ENCODE assay signal across 38 cellular contexts in the genomic region with DNA sequence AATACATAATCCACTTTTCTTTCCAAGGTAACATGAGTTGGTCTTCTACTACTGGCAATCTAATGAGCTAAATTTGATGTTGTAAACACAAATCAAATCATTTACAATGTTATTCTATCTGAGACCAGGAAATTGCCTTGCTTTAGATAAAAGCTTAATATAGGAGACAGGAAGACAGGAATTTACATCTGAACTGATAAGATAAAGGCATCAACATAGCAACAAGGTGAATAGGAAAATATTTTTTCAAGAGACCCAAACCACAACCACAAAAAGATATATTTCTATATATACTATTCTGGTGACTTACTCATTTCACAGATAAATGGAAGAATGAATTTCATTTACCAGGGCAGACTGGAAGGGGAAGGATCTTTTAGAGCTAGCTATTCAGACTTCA. TPM values are rescaled to one million over a fixed set of nuclear protein-coding genes. Genes with fewer than 3 reads are reported as not detected.
"Had no signal": no experiment of that assay in that cellular context is flagged by ENCODE, and none has a peak within 500 bp of the region (broad histone marks: within the 10 kb centered on the region; RNA-seq: fewer than 3 reads in every experiment).

No MANE protein-coding gene starts in this region.

- H3K27ac ChIP-seq: ascending aorta, cardiac muscle cell, VCaP had no signal

- H3K27ac Mint-ChIP-seq: activated B cell treated with CpG ODN at 0.5 μM for 24 hours; activated CD4-positive, alpha-beta memory T cell treated with anti-CD3 and anti-CD28 coated beads for 36 hours; activated CD4-positive, alpha-beta T cell treated with anti-CD3 and anti-CD28 coated beads, Interleukin-2, amount 10 ng/mL, durations not matched to agents 24 days and 14 days; activated CD8-positive, alpha-beta memory T cell treated with anti-CD3 and anti-CD28 coated beads, Interleukin-2, amount 10 ng/mL, durations not matched to agents 7 days and 5 days; activated CD8-positive, alpha-beta T cell treated with anti-CD3 and anti-CD28 coated beads for 36 hours; activated naive CD4-positive, alpha-beta T cell treated with anti-CD3 and anti-CD28 coated beads, Interleukin-2, amount 10 ng/mL, durations not matched to agents 7 days and 5 days; activated naive CD4-positive, alpha-beta T cell treated with anti-CD3 and anti-CD28 coated beads, Interleukin-2, amount 50 U/mL, for 24 hours; activated naive CD8-positive, alpha-beta T cell; activated naive CD8-positive, alpha-beta T cell treated with anti-CD3 and anti-CD28 coated beads, Interleukin-2, amount 10 ng/mL, durations not matched to agents 7 days and 5 days; activated naive CD8-positive, alpha-beta T cell treated with anti-CD3 and anti-CD28 coated beads, Interleukin-2, amount 50 U/mL, for 24 hours; activated T-cell treated with anti-CD3 and anti-CD28 coated beads, Interleukin-2, amount 50 U/mL, for 24 hours; activated T-helper 2 cell treated with anti-CD3 and anti-CD28 coated beads, Interferon-gamma antibody, Interleukin-2, Interleukin-4, amounts not matched to agents 10 μg/mL and 5 μg/mL and 100 μg/mL, durations not matched to agents 14 hours and 24 hours and 36 hours; brain; T-helper 1 cell treated with Interleukin-12 subunit alpha and Interleukin-12 subunit beta and Interleukin-4 antibody, amounts not matched to agents 30 μg/mL and 1 μg/mL, for 36 hours; T-helper 2 cell treated with Interferon-gamma antibody and Interleukin-4, amounts not matched to agents 5 μg/mL and 100 μg/mL, for 36 hours had no signal

- H3K27me3 Mint-ChIP-seq: activated CD4-positive, alpha-beta memory T cell treated with anti-CD3 and anti-CD28 coated beads for 36 hours; activated CD4-positive, alpha-beta T cell treated with anti-CD3 and anti-CD28 coated beads, Interleukin-2, amount 10 ng/mL, durations not matched to agents 24 days and 14 days; activated naive CD4-positive, alpha-beta T cell treated with anti-CD3 and anti-CD28 coated beads, Interleukin-2, amount 10 ng/mL, durations not matched to agents 7 days and 5 days; activated naive CD8-positive, alpha-beta T cell treated with anti-CD3 and anti-CD28 coated beads, Interleukin-2, amount 50 U/mL, for 24 hours; activated T-cell treated with anti-CD3 and anti-CD28 coated beads, Interleukin-2, amount 50 U/mL, for 24 hours; central memory CD8-positive, alpha-beta T cell had no signal

- H3K36me3 Mint-ChIP-seq: activated CD4-positive, alpha-beta memory T cell treated with anti-CD3 and anti-CD28 coated beads for 36 hours; activated CD8-positive, alpha-beta memory T cell treated with anti-CD3 and anti-CD28 coated beads, Interleukin-2, amount 10 ng/mL, durations not matched to agents 7 days and 5 days; activated naive CD4-positive, alpha-beta T cell treated with anti-CD3 and anti-CD28 coated beads, Interleukin-2, amount 10 ng/mL, durations not matched to agents 7 days and 5 days; activated naive CD4-positive, alpha-beta T cell treated with anti-CD3 and anti-CD28 coated beads, Interleukin-2, amount 50 U/mL, for 24 hours; activated naive CD8-positive, alpha-beta T cell; activated naive CD8-positive, alpha-beta T cell treated with anti-CD3 and anti-CD28 coated beads, Interleukin-2, amount 10 ng/mL, durations not matched to agents 7 days and 5 days; brain had no signal

- H3K4me1 ChIP-seq: ascending aorta had no signal

- H3K4me3 Mint-ChIP-seq: activated B cell treated with CpG ODN at 0.5 μM for 24 hours; activated CD4-positive, alpha-beta memory T cell treated with anti-CD3 and anti-CD28 coated beads for 36 hours; activated CD4-positive, alpha-beta T cell treated with anti-CD3 and anti-CD28 coated beads, Interleukin-2, amount 10 ng/mL, durations not matched to agents 24 days and 14 days; activated CD8-positive, alpha-beta memory T cell treated with anti-CD3 and anti-CD28 coated beads, Interleukin-2, amount 10 ng/mL, durations not matched to agents 7 days and 5 days; activated CD8-positive, alpha-beta T cell treated with anti-CD3 and anti-CD28 coated beads for 36 hours; activated naive CD4-positive, alpha-beta T cell treated with anti-CD3 and anti-CD28 coated beads, Interleukin-2, amount 10 ng/mL, durations not matched to agents 7 days and 5 days; activated naive CD4-positive, alpha-beta T cell treated with anti-CD3 and anti-CD28 coated beads, Interleukin-2, amount 50 U/mL, for 24 hours; activated naive CD8-positive, alpha-beta T cell; activated naive CD8-positive, alpha-beta T cell treated with anti-CD3 and anti-CD28 coated beads, Interleukin-2, amount 10 ng/mL, durations not matched to agents 7 days and 5 days; activated naive CD8-positive, alpha-beta T cell treated with anti-CD3 and anti-CD28 coated beads, Interleukin-2, amount 50 U/mL, for 24 hours; activated T-cell treated with anti-CD3 and anti-CD28 coated beads, Interleukin-2, amount 50 U/mL, for 24 hours; brain; central memory CD8-positive, alpha-beta T cell; T-helper 1 cell treated with Interleukin-12 subunit alpha and Interleukin-12 subunit beta and Interleukin-4 antibody, amounts not matched to agents 30 μg/mL and 1 μg/mL, for 36 hours; T-helper 2 cell treated with Interferon-gamma antibody and Interleukin-4, amounts not matched to agents 5 μg/mL and 100 μg/mL, for 36 hours had no signal

- FAIRE-seq: bronchial epithelial cell, TTC549 had no signal

- H3K27me3 ChIP-seq: ascending aorta, cardiac muscle cell had no signal

- ATAC-seq: activated CD8-positive, alpha-beta memory T cell treated with anti-CD3 and anti-CD28 coated beads, Interleukin-2, amount 10 ng/mL, durations not matched to agents 7 days and 5 days; activated CD8-positive, alpha-beta T cell treated with anti-CD3 and anti-CD28 coated beads for 36 hours; activated naive CD8-positive, alpha-beta T cell treated with anti-CD3 and anti-CD28 coated beads, Interleukin-2, amount 50 U/mL, for 24 hours had no signal

- H3K4me3 ChIP-seq: ascending aorta, cardiac muscle cell had no signal

- H3K4me1 Mint-ChIP-seq: activated B cell treated with CpG ODN at 0.5 μM for 24 hours; activated CD4-positive, alpha-beta T cell treated with anti-CD3 and anti-CD28 coated beads, Interleukin-2, amount 10 ng/mL, durations not matched to agents 24 days and 14 days; activated CD8-positive, alpha-beta memory T cell treated with anti-CD3 and anti-CD28 coated beads, Interleukin-2, amount 10 ng/mL, durations not matched to agents 7 days and 5 days; activated naive CD4-positive, alpha-beta T cell treated with anti-CD3 and anti-CD28 coated beads, Interleukin-2, amount 10 ng/mL, durations not matched to agents 7 days and 5 days; activated naive CD4-positive, alpha-beta T cell treated with anti-CD3 and anti-CD28 coated beads, Interleukin-2, amount 50 U/mL, for 24 hours; activated naive CD8-positive, alpha-beta T cell treated with anti-CD3 and anti-CD28 coated beads, Interleukin-2, amount 10 ng/mL, durations not matched to agents 7 days and 5 days; activated naive CD8-positive, alpha-beta T cell treated with anti-CD3 and anti-CD28 coated beads, Interleukin-2, amount 50 U/mL, for 24 hours; central memory CD8-positive, alpha-beta T cell had no signal

- H3K9me3 ChIP-seq: ascending aorta had no signal

- H3K36me3 ChIP-seq: ascending aorta, cardiac muscle cell had no signal

- H3K9me3 Mint-ChIP-seq: activated B cell treated with CpG ODN at 0.5 μM for 24 hours; activated CD4-positive, alpha-beta memory T cell treated with anti-CD3 and anti-CD28 coated beads for 36 hours; activated CD4-positive, alpha-beta T cell treated with anti-CD3 and anti-CD28 coated beads, Interleukin-2, amount 10 ng/mL, durations not matched to agents 24 days and 14 days; activated CD8-positive, alpha-beta T cell treated with anti-CD3 and anti-CD28 coated beads for 36 hours; activated naive CD4-positive, alpha-beta T cell treated with anti-CD3 and anti-CD28 coated beads, Interleukin-2, amount 10 ng/mL, durations not matched to agents 7 days and 5 days; activated naive CD4-positive, alpha-beta T cell treated with anti-CD3 and anti-CD28 coated beads, Interleukin-2, amount 50 U/mL, for 24 hours; activated naive CD8-positive, alpha-beta T cell treated with anti-CD3 and anti-CD28 coated beads, Interleukin-2, amount 10 ng/mL, durations not matched to agents 7 days and 5 days; activated naive CD8-positive, alpha-beta T cell treated with anti-CD3 and anti-CD28 coated beads, Interleukin-2, amount 50 U/mL, for 24 hours; activated T-cell treated with anti-CD3 and anti-CD28 coated beads, Interleukin-2, amount 50 U/mL, for 24 hours; activated T-helper 2 cell treated with anti-CD3 and anti-CD28 coated beads, Interferon-gamma antibody, Interleukin-2, Interleukin-4, amounts not matched to agents 10 μg/mL and 5 μg/mL and 100 μg/mL, durations not matched to agents 14 hours and 24 hours and 36 hours; brain; T-helper 1 cell treated with Interleukin-12 subunit alpha and Interleukin-12 subunit beta and Interleukin-4 antibody, amounts not matched to agents 30 μg/mL and 1 μg/mL, for 36 hours; T-helper 2 cell treated with Interferon-gamma antibody and Interleukin-4, amounts not matched to agents 5 μg/mL and 100 μg/mL, for 36 hours had no signal

- DNase-seq: activated B cell treated with CpG ODN at 0.5 μM for 24 hours; activated CD4-positive, alpha-beta memory T cell treated with anti-CD3 and anti-CD28 coated beads for 36 hours; activated CD4-positive, alpha-beta T cell treated with anti-CD3 and anti-CD28 coated beads for 4 hours; activated CD4-positive, alpha-beta T cell treated with anti-CD3 and anti-CD28 coated beads, Interleukin-2, amount 10 ng/mL, durations not matched to agents 24 days and 14 days; activated CD4-positive, alpha-beta T cell treated with anti-CD3 and anti-CD28 coated beads, Interleukin-2, amount 50 U/mL, for 1 hour; activated CD4-positive, alpha-beta T cell treated with anti-CD3 and anti-CD28 coated beads, Interleukin-2, amount 50 U/mL, for 4 hours; activated CD4-positive, CD25-positive, alpha-beta regulatory T cell treated with anti-CD3 and anti-CD28 coated beads, Interleukin-2, amount 50 U/mL, for 72 hours; activated CD8-positive, alpha-beta memory T cell treated with anti-CD3 and anti-CD28 coated beads, Interleukin-2, amount 10 ng/mL, durations not matched to agents 7 days and 5 days; activated CD8-positive, alpha-beta memory T cell treated with anti-CD3 and anti-CD28 coated beads, Interleukin-2, amount 50 U/mL, for 48 hours; activated CD8-positive, alpha-beta T cell treated with anti-CD3 and anti-CD28 coated beads for 36 hours; activated effector memory CD4-positive, alpha-beta T cell treated with Interleukin-2 at 50 U/mL for 16 hours; activated gamma-delta T cell; activated naive CD4-positive, alpha-beta T cell treated with anti-CD3 and anti-CD28 coated beads, Interleukin-2, amount 10 ng/mL, durations not matched to agents 7 days and 5 days; activated naive CD4-positive, alpha-beta T cell treated with Interleukin-2 at 50 U/mL for 16 hours; activated naive CD8-positive, alpha-beta T cell treated with anti-CD3 and anti-CD28 coated beads, Interleukin-2, amount 10 ng/mL, durations not matched to agents 7 days and 5 days; activated naive CD8-positive, alpha-beta T cell treated with anti-CD3 and anti-CD28 coated beads, Interleukin-2, amount 50 U/mL, for 24 hours; activated T-cell treated with anti-CD3 and anti-CD28 coated beads, Interleukin-2, amount 50 U/mL, for 24 hours; activated T-cell treated with anti-CD3 and anti-CD28 coated beads, Interleukin-2, amount 50 U/mL, for 48 hours; amygdala; anterior cingulate cortex; caudate nucleus; cerebellar nuclear complex; T-helper 1 cell; T-helper 2 cell; T-helper 9 cell had no signal

RNA-seq across cellular contexts. Expression of a gene that starts 46.3 kb away (rescaled TPM):
- total RNA-seq: activated B cell treated with CpG ODN at 0.5 μM for 24 hours; activated CD4-positive, alpha-beta memory T cell treated with anti-CD3 and anti-CD28 coated beads for 36 hours; activated CD4-positive, alpha-beta T cell treated with anti-CD3 and anti-CD28 coated beads, Interleukin-2, amount 10 ng/mL, durations not matched to agents 24 days and 14 days; activated CD8-positive, alpha-beta memory T cell treated with anti-CD3 and anti-CD28 coated beads, Interleukin-2, amount 10 ng/mL, durations not matched to agents 7 days and 5 days; activated CD8-positive, alpha-beta T cell treated with anti-CD3 and anti-CD28 coated beads for 36 hours; activated naive CD8-positive, alpha-beta T cell treated with anti-CD3 and anti-CD28 coated beads, Interleukin-2, amount 10 ng/mL, durations not matched to agents 7 days and 5 days; activated T-helper 2 cell treated with anti-CD3 and anti-CD28 coated beads, Interferon-gamma antibody, Interleukin-2, Interleukin-4, amounts not matched to agents 10 μg/mL and 5 μg/mL and 100 μg/mL, durations not matched to agents 14 hours and 24 hours and 36 hours; ascending aorta; bronchial epithelial cell; cardiac muscle cell had no signal
- polyA plus RNA-seq: adipose tissue, cardiac muscle cell had no signal
